Comparison of ENCODE assay signal across 9 cellular contexts in the genomic region with DNA sequence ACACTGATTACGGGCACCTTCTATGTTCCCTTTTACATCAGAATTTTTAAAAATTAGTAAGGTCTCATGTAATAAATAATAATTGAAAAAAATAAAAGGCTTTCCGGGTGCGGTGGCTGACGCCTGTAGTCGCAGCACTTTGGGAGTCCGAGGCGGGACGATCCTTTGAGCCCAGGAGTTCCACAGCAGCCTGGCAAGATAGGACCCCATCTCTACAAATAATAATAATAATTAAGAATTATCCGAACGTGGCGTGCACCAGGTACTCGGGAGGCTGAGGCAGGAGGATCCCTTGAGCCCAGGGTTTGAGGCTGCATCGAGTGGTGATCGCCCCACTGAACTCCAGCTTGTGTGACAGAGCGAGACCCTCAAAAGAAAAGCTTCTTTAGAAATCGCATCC. TPM values are rescaled to one million over a fixed set of nuclear protein-coding genes. Genes with fewer than 3 reads are reported as not detected.
A peak's percentile ranks its signal among the peaks of the same experiment; 100 is the strongest.
DNase-seq lines count a peak whose midpoint lies in the region; ATAC-seq, FAIRE-seq and TF ChIP-seq lines count a peak whose summit lies in the region.
"Had no signal": no experiment of that assay in that cellular context is flagged by ENCODE, and none has a peak within 500 bp of the region (broad histone marks: within the 10 kb centered on the region; RNA-seq: fewer than 3 reads in every experiment).

No MANE protein-coding gene starts in this region.

- 91% methylated on average over 16 of the region's 16 CpGs for WGBS in SK-N-SH (ENCODE audit: low lambda C conversion rate)

- DNase-seq in SK-N-SH: no peak
- no peak for DNase-seq in adipocyte (ENCODE audit: low read depth)
- DNase-seq in kidney: no peak
- no peak for DNase-seq in urothelium cell line (ENCODE audit: low spot score)
- DNase-seq in NCI-H2107 (lab: John Stamatoyannopoulos, UW): no peak
- no peak for DNase-seq in occipital lobe (lab: John Stamatoyannopoulos, UW)

- H2AFZ ChIP-seq in SK-N-SH (ENCODE audit: low read depth): peak overlapping the region; percentile 82; the same call in 1 of the 2 replicates

- no peaks in the 10 kb centered on the region for H4K20me1 ChIP-seq in SK-N-SH (ENCODE audit: insufficient read depth)

- H3K36me3 ChIP-seq in SK-N-SH (replicated peaks in 1 of 2; ENCODE audit: control insufficient read depth in 1 of 2, insufficient read depth in 2 of 2, low read length in 1 of 2): peaks cover 40 to 48% of the 10 kb centered on the region in 2 experiments
- H3K36me3 ChIP-seq in adipocyte (ENCODE audit: control insufficient read depth, insufficient read depth, low read length, severe bottlenecking): peaks cover 16% of the 10 kb centered on the region
- H3K36me3 ChIP-seq in kidney (ENCODE audit: control insufficient read depth in 1 of 2, insufficient read depth in 2 of 2, low read length in 2 of 2): no peaks in the 10 kb centered on the region
- H3K36me3 ChIP-seq in subcutaneous abdominal adipose tissue (ENCODE audit: control insufficient read depth in 5 of 5, insufficient read depth in 5 of 5, low read length in 5 of 5): peaks cover 0 to 11% (median 3%) of the 10 kb centered on the region in 5 donors

- no peak for TF ChIP-seq EP300 in SK-N-SH (IDR thresholded peaks at IDR 0.05; ENCODE audit: borderline replicate concordance in 1 of 2, low read depth in 1 of 2, low read length in 1 of 2)

- H3K4me3 ChIP-seq in SK-N-SH (ENCODE audit: low read depth in 2 of 2, low read length in 1 of 2) (peak overlapping the region; percentile 51 to 52), adipocyte (ENCODE audit: low read length) (peak overlapping the region; percentile 99), kidney (ENCODE audit: low read length in 2 of 2) (peak overlapping the region; percentile 92), subcutaneous abdominal adipose tissue (ENCODE audit: low read depth in 1 of 5, low read length in 5 of 5) (peak overlapping the region; percentile 74 to 98 (median 89))

- H3F3A ChIP-seq in SK-N-SH (replicated peaks; ENCODE audit: insufficient read depth): peaks cover 33% of the 10 kb centered on the region

- H3K9me3 ChIP-seq in SK-N-SH (no peaks in the 10 kb centered on the region), adipocyte (ENCODE audit: control insufficient read depth, low read length) (no peaks in the 10 kb centered on the region), kidney (ENCODE audit: control insufficient read depth in 1 of 2, low read length in 2 of 2) (no peaks in the 10 kb centered on the region), subcutaneous abdominal adipose tissue (ENCODE audit: control insufficient read depth in 5 of 5, low read length in 5 of 5) (no peaks in the 10 kb centered on the region)

- peaks cover 42% of the 10 kb centered on the region for H3K79me2 ChIP-seq in SK-N-SH (ENCODE audit: insufficient read depth)

- intact Hi-C loops in kidney (cut with DNase I): no loop called here

- H3K4me1 ChIP-seq in SK-N-SH (ENCODE audit: control insufficient read depth in 1 of 2, insufficient read depth in 2 of 2, low read depth in 1 of 2, low read length in 1 of 2) (no peaks in the 10 kb centered on the region; a peak in 2 of 4 replicates), adipocyte (ENCODE audit: control insufficient read depth, insufficient read depth, low read length) (peaks cover 9% of the 10 kb centered on the region), kidney (ENCODE audit: control insufficient read depth in 1 of 2, insufficient read depth in 1 of 2, low read depth in 1 of 2, low read length in 2 of 2) (peaks cover 0 to 5% of the 10 kb centered on the region in 2 donors), subcutaneous abdominal adipose tissue (ENCODE audit: control insufficient read depth in 5 of 5, insufficient read depth in 5 of 5, low read length in 5 of 5) (peaks cover 5 to 23% (median 21%) of the 10 kb centered on the region in 5 donors)

- peak overlapping the region; percentile 78 for H3K4me2 ChIP-seq in SK-N-SH

- FAIRE-seq in kidney (lab: Jason Lieb, UNC) (no peak), urothelium cell line (lab: Jason Lieb, UNC) (no peak)
- FAIRE-seq: A204.1 had no signal

- TF ChIP-seq RAD21 in SK-N-SH (IDR thresholded peaks at IDR 0.05; ENCODE audit: low read length): no peak

- CTCF ChIA-PET in SK-N-SH (lab: Yijun Ruan, JAX): interaction anchor here (0.8 to 3.7 kb wide), 2 partner anchors 10 to 53 kb away, joined by 4 to 18 read pairs; partner anchors contain the start of gene DNAJB14

- H3K27me3 ChIP-seq in SK-N-SH (ENCODE audit: insufficient read depth) (no peaks in the 10 kb centered on the region), adipocyte (replicated peaks; ENCODE audit: control insufficient read depth, insufficient read depth, low read length) (no peaks in the 10 kb centered on the region), subcutaneous abdominal adipose tissue (ENCODE audit: control insufficient read depth in 5 of 5, insufficient read depth in 4 of 5, low read length in 5 of 5) (no peaks in the 10 kb centered on the region)

- H3K9ac ChIP-seq in SK-N-SH (peak overlapping the region; percentile 62; the same call in 1 of the 2 replicates), adipocyte (ENCODE audit: low read length) (peak overlapping the region; percentile 86), kidney (ENCODE audit: low read length in 2 of 2) (peak overlapping the region in 1 of 2 donors; percentile 78), subcutaneous abdominal adipose tissue (ENCODE audit: low read length in 5 of 5) (peak overlapping the region in 3 of 5 donors; percentile 58 to 79 (median 60))

- POLR2A ChIA-PET in SK-N-SH (lab: Yijun Ruan, JAX): interaction anchor here (0.7 to 2.0 kb wide), 7 partner anchors 10 to 331 kb away, joined by 3 to 16 read pairs (median 4); partner anchors contain the start of genes DNAJB14, H2AZ1 and TRMT10A

- no peak for ATAC-seq in SK-N-SH treated with all-trans-retinoic acid at 6 μM for 48 hours

- H3K27ac ChIP-seq in SK-N-SH (ENCODE audit: low read depth in 2 of 2, low read length in 1 of 2) (peak overlapping the region; percentile 56 to 87; a peak in 3 of 4 replicates), kidney (ENCODE audit: low read depth in 2 of 2, low read length in 2 of 2) (no peak overlapping the region), subcutaneous abdominal adipose tissue (ENCODE audit: low read depth, low read length) (peak overlapping the region; percentile 55)

- TF ChIP-seq CTCF in SK-N-SH (IDR thresholded peaks at IDR 0.05) (no peak), kidney (IDR thresholded peaks at IDR 0.05; ENCODE audit: borderline replicate concordance, extremely low read depth, insufficient read depth) (no peak)

- no peaks in the 10 kb centered on the region for H3K9me2 ChIP-seq in SK-N-SH

TF ChIP-seq in SK-N-SH, 30 proteins besides CTCF, POLR2A, EP300 and RAD21 (continues in another document):
- no peak for TF ChIP-seq CHD2 (IDR thresholded peaks at IDR 0.05; ENCODE audit: low read length, partially characterized antibody)

TF ChIP-seq in SK-N-SH treated with all-trans-retinoic acid at 6 μM for 48 hours, 23 proteins besides CTCF, POLR2A, EP300 and RAD21 (continues in another document):
- TF ChIP-seq PPARA (CRISPR knock-in tag; IDR thresholded peaks at IDR 0.05; ENCODE audit: borderline replicate concordance): no peak
- TF ChIP-seq ZNF565 (CRISPR knock-in tag; conservative IDR thresholded peaks at IDR 0.05; ENCODE audit: low read depth): no peak
- TF ChIP-seq ESRRG (CRISPR knock-in tag; IDR thresholded peaks at IDR 0.05): no peak
- no peak for TF ChIP-seq CREB5 (CRISPR knock-in tag; IDR thresholded peaks at IDR 0.05; ENCODE audit: low read depth)
- no peak for TF ChIP-seq PATZ1 (CRISPR knock-in tag; IDR thresholded peaks at IDR 0.05; ENCODE audit: borderline replicate concordance)
- no peak for TF ChIP-seq TCF4 (CRISPR knock-in tag; IDR thresholded peaks at IDR 0.05; ENCODE audit: borderline replicate concordance)
- TF ChIP-seq TOX (CRISPR knock-in tag; IDR thresholded peaks at IDR 0.05; ENCODE audit: borderline replicate concordance): no peak

RNA-seq across cellular contexts. Expression of gene LAMTOR3, which starts 0.8 kb away (rescaled TPM):
- 20.8 and 29.7 TPM in 2 replicates for polyA plus RNA-seq in SK-N-SH (2012; rRNA removed)
- polyA plus RNA-seq in SK-N-SH (2012; cell fraction: cytosol; rRNA removed): 39.7 and 57.5 TPM in 2 replicates
- 5.7 and 14.4 TPM in 2 replicates for polyA plus RNA-seq in SK-N-SH (2012; cell fraction: nucleus; rRNA removed)
- 46.5 TPM for total RNA-seq in kidney
- polyA plus RNA-seq in kidney (ENCODE audit: insufficient read depth, low read depth, low replicate concordance): 71.1 TPM
- total RNA-seq in occipital lobe: 57.9 TPM

RNA-seq across cellular contexts. Expression of gene DNAJB14, which starts 51.4 kb away (rescaled TPM):
- polyA plus RNA-seq in SK-N-SH (2012; rRNA removed) (18.0 and 23.8 TPM in 2 replicates), kidney (ENCODE audit: insufficient read depth, low read depth, low replicate concordance) (8.1 TPM)
- polyA plus RNA-seq in SK-N-SH (2012; cell fraction: cytosol; rRNA removed): 12.2 and 24.7 TPM in 2 replicates
- 28.3 and 29.3 TPM in 2 replicates for polyA plus RNA-seq in SK-N-SH (2012; cell fraction: nucleus; rRNA removed)
- total RNA-seq in kidney (51.7 TPM), occipital lobe (105 TPM)

RNA-seq across cellular contexts. Expression of gene H2AZ1, which starts 55.1 kb away (rescaled TPM):
- polyA plus RNA-seq in SK-N-SH (2012; rRNA removed): 353 and 408 TPM in 2 replicates
- 433 and 475 TPM in 2 replicates for polyA plus RNA-seq in SK-N-SH (2012; cell fraction: cytosol; rRNA removed)
- 155 and 187 TPM in 2 replicates for polyA plus RNA-seq in SK-N-SH (2012; cell fraction: nucleus; rRNA removed)
- 98.5 TPM for total RNA-seq in kidney
- 154 TPM for polyA plus RNA-seq in kidney (ENCODE audit: insufficient read depth, low read depth, low replicate concordance)
- 117 TPM for total RNA-seq in occipital lobe

Comparison
In these comparisons a context has a peak if more than half of its experiments do, and no peak if none do; other contexts are left out.
1. H3K27ac ChIP-seq: peak in SK-N-SH (2 of 2) and subcutaneous abdominal adipose tissue (single experiment); none in kidney (0 of 2).
2. Peak in every context shown above with its lines, with median percentiles within 50 percentile points of each other: H3K4me3 ChIP-seq.